2 cellular contexts compared by ENCODE assay signal in genomic region chrX:47191806-47192401, GRCh38.
TF ChIP-seq lines count a peak whose summit lies in the region.

No MANE protein-coding gene starts in this region.

TF ChIP-seq in IMR-90, 13 proteins besides CTCF, POLR2A, EP300 and RAD21:
- TF ChIP-seq FOS (IDR thresholded peaks at IDR 0.05; ENCODE audit: low read depth, low read length) (no peak), NFE2L2 (IDR thresholded peaks at IDR 0.05; ENCODE audit: low read depth, low read length) (no peak), USF2 (IDR thresholded peaks at IDR 0.05; ENCODE audit: low read depth, low read length) (no peak), RCOR1 (IDR thresholded peaks at IDR 0.05; ENCODE audit: insufficient replicate concordance, low read length) (no peak), RFX5 (IDR thresholded peaks at IDR 0.05; ENCODE audit: low read depth, low read length) (no peak), MAFK (IDR thresholded peaks at IDR 0.05; ENCODE audit: low read depth, low read length) (no peak), ELK1 (IDR thresholded peaks at IDR 0.05; ENCODE audit: borderline replicate concordance, low read depth, low read length) (no peak), SMC3 (IDR thresholded peaks at IDR 0.05; ENCODE audit: low read depth, low read length) (no peak), CEBPB (IDR thresholded peaks at IDR 0.05; ENCODE audit: low read depth, low read length) (no peak), CHD1 (IDR thresholded peaks at IDR 0.05; ENCODE audit: low read depth, low read length) (no peak), BHLHE40 (IDR thresholded peaks at IDR 0.05; ENCODE audit: low read depth, low read length) (no peak), MXI1 (IDR thresholded peaks at IDR 0.05; ENCODE audit: borderline replicate concordance, low read depth, low read length) (no peak), MAZ (IDR thresholded peaks at IDR 0.05; ENCODE audit: borderline replicate concordance, low read depth, low read length) (no peak)

TF ChIP-seq in GM12878, 131 proteins besides CTCF, POLR2A, EP300 and RAD21:
- no peak for TF ChIP-seq PKNOX1 (IDR thresholded peaks at IDR 0.05)
- TF ChIP-seq PRDM15 (CRISPR knock-in tag; IDR thresholded peaks at IDR 0.05): no peak
- TF ChIP-seq SMAD5 (IDR thresholded peaks at IDR 0.05; ENCODE audit: low read depth): no peak
- TF ChIP-seq ZNF592 (IDR thresholded peaks at IDR 0.05): no peak
- TF ChIP-seq POLR2AphosphoS2 (IDR thresholded peaks at IDR 0.05; ENCODE audit: low read depth, low read length): no peak
- TF ChIP-seq TCF3 (IDR thresholded peaks at IDR 0.05; ENCODE audit: borderline replicate concordance, insufficient read depth, low read depth, low read length): no peak
- no peak for TF ChIP-seq TCF7 (IDR thresholded peaks at IDR 0.05; ENCODE audit: borderline replicate concordance)
- peak; percentile 39; the same call in 1 of the 3 replicates for TF ChIP-seq POU2F2 (IDR thresholded peaks at IDR 0.05; ENCODE audit: borderline replicate concordance, low read depth, low read length)
- TF ChIP-seq RELA (IDR thresholded peaks at IDR 0.05; ENCODE audit: borderline replicate concordance, partially characterized antibody): no peak
- no peak for TF ChIP-seq GABPA (IDR thresholded peaks at IDR 0.05; ENCODE audit: low read depth)
- TF ChIP-seq YY1 (IDR thresholded peaks at IDR 0.05; ENCODE audit: low read depth, low read length): peak; percentile 66
- TF ChIP-seq E2F8 (IDR thresholded peaks at IDR 0.05; ENCODE audit: low read depth, partially characterized antibody): no peak
- TF ChIP-seq STAT1 (conservative IDR thresholded peaks at IDR 0.05): no peak
- no peak for TF ChIP-seq ZNF687 (IDR thresholded peaks at IDR 0.05)
- TF ChIP-seq BCL11A (IDR thresholded peaks at IDR 0.05; ENCODE audit: low read depth, low read length): no peak
